In the genomic region with DNA sequence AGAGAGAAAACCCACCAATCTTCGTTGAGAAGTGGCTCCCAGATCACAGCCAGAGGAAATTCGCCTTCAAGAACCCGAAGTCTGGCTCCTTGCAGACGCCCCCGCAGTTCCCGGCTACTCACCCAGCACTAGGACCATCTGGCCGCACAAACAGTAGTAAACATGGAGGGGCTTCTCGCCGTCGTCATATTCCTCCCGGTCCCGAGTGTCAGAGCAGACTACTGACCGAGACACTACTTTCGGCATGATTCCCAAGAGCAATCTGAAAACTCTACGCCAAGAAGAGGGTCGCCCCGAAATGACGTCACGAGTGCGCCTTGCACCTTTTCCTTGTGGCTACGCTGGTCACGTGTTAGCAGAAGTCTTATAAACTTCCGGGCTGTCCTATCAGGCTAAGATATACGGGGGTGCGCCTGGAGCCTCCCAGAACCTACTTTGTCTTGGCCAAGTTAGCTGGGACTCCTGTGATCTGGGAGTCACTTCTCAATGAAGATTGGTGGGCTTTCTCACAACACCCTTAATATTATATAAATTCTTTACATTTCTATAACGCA, we compare ENCODE assay signal across 8 cellular contexts. TPM values are rescaled to one million over a fixed set of nuclear protein-coding genes. Genes with fewer than 3 reads are reported as not detected.
DNase-seq lines count a peak whose midpoint lies in the region; ATAC-seq and TF ChIP-seq lines count a peak whose summit lies in the region.

A gene (minus strand): TSS at position 300 of the 554 bp plus-strand sequence. CDS start 54 bp downstream, at position 246.

- H3K4me1 Mint-ChIP-seq in CD4-positive, alpha-beta memory T cell = peaks cover 15 to 22% (median 19%) of the 10 kb centered on the region in 4 donors
- peaks cover 6 to 14% of the 10 kb centered on the region in 2 donors for H3K4me1 Mint-ChIP-seq in effector memory CD8-positive, alpha-beta T cell (ENCODE audit: low read depth in 2 of 2)

- no peaks in the 10 kb centered on the region for H3K9me3 ChIP-seq in CD4-positive, alpha-beta memory T cell (ENCODE audit: control insufficient read depth in 1 of 2, low read length in 2 of 2)

- H3K27ac Mint-ChIP-seq in CD4-positive, alpha-beta memory T cell = peak within 1 kb of the TSS; percentile 83 to 98 (median 93)
- peak within 1 kb of the TSS; percentile 89 to 90 for H3K27ac Mint-ChIP-seq in effector memory CD8-positive, alpha-beta T cell

- no peaks in the 10 kb centered on the region for H3K27me3 Mint-ChIP-seq in CD4-positive, alpha-beta memory T cell
- no peaks in the 10 kb centered on the region for H3K27me3 Mint-ChIP-seq in effector memory CD8-positive, alpha-beta T cell

- no peaks in the 10 kb centered on the region for H3K9me3 Mint-ChIP-seq in CD4-positive, alpha-beta memory T cell
- no peaks in the 10 kb centered on the region for H3K9me3 Mint-ChIP-seq in effector memory CD8-positive, alpha-beta T cell

- H3K36me3 Mint-ChIP-seq in CD4-positive, alpha-beta memory T cell = peaks cover 0 to 11% of the 10 kb centered on the region in 2 donors
- H3K36me3 Mint-ChIP-seq in effector memory CD8-positive, alpha-beta T cell (ENCODE audit: insufficient read depth) = peaks cover 16% of the 10 kb centered on the region

- ATAC-seq in effector memory CD8-positive, alpha-beta T cell (replicated peaks) = peak; percentile 99

- peak; percentile 80 to 91 (median 84) for DNase-seq in CD4-positive, alpha-beta memory T cell
- DNase-seq in GM20000 (ENCODE audit: low spot score) (peak; percentile 80), HT1080 (ENCODE audit: low read depth) (peak; percentile 87), NOMO-1 (lab: John Stamatoyannopoulos, UW; ENCODE audit: unreplicated experiment in 2 of 2) (peak; percentile 93 to 97), medulla oblongata (ENCODE audit: extremely low spot score) (peak; percentile 87)
- DNase-seq in activated CD8-positive, alpha-beta memory T cell treated with anti-CD3 and anti-CD28 coated beads for 24 hours = peak; percentile 89
- DNase-seq in effector memory CD8-positive, alpha-beta T cell = peak; percentile 79 to 82 (median 81)
- DNase-seq in stimulated activated CD4-positive, alpha-beta T cell treated with anti-CD3 and anti-CD28 coated beads, TNF-alpha, amount 100 ng/mL, for 48 hours (ENCODE audit: low read depth in 3 of 3) = peak; percentile 66 to 81 (median 78)

- peak within 1 kb of the TSS; percentile 74 for H3K27ac ChIP-seq in CD4-positive, alpha-beta memory T cell (ENCODE audit: low read depth, low read length)

- peak within 1 kb of the TSS; percentile 57 to 79 for H3K4me3 ChIP-seq in CD4-positive, alpha-beta memory T cell (ENCODE audit: low read length in 2 of 2)

- CTCF ChIA-PET in CD4-positive, alpha-beta memory T cell (lab: Charles Lee; ENCODE audit: partially characterized antibody) = interaction anchor here (1.4 kb wide), 1 partner anchor 128 kb away, joined by 3 read pairs; a partner anchor contains a TSS

- TF ChIP-seq CTCF in GM20000 (IDR thresholded peaks at IDR 0.05; ENCODE audit: extremely low read depth, missing control alignments) = no peak

- no peaks in the 10 kb centered on the region for H3K27me3 ChIP-seq in CD4-positive, alpha-beta memory T cell (ENCODE audit: insufficient read depth, low read length)

- intact Hi-C loops in CD4-positive, alpha-beta memory T cell (cut with micrococcal nuclease) = loop anchor here (1.0 kb wide), 2 partner anchors 9 to 191 kb away; a partner anchor contains a TSS

- no peaks in the 10 kb centered on the region for H3K36me3 ChIP-seq in CD4-positive, alpha-beta memory T cell (ENCODE audit: insufficient read depth, low read length)

- peaks cover 9% of the 10 kb centered on the region for H3K4me1 ChIP-seq in CD4-positive, alpha-beta memory T cell (ENCODE audit: insufficient read depth, low read length)

- peak within 1 kb of the TSS; percentile 94 to 96 (median 96) for H3K4me3 Mint-ChIP-seq in CD4-positive, alpha-beta memory T cell
- peak within 1 kb of the TSS; percentile 81 to 91 for H3K4me3 Mint-ChIP-seq in effector memory CD8-positive, alpha-beta T cell

- POLR2A ChIA-PET in CD4-positive, alpha-beta memory T cell (lab: Charles Lee; ENCODE audit: partially characterized antibody) = interaction anchor here (0.9 to 2.6 kb wide), 3 partner anchors 9 to 305 kb away, joined by 3 to 31 read pairs (median 4); a partner anchor contains a TSS

RNA-seq across cellular contexts. Expression of the gene that starts here (rescaled TPM):
- 10 to 100 TPM; 22.1 to 22.9 TPM for total RNA-seq in CD4-positive, alpha-beta memory T cell
- polyA plus RNA-seq in CD4-positive, alpha-beta memory T cell = 10 to 100 TPM in 1 of 2 donors, 1 to 10 TPM in 1; 6.3 to 16.5 TPM
- 45.4 and 50.0 TPM in 2 replicates for total RNA-seq in HT1080 (2014; rRNA removed; shearing (Covaris generic))
- 20.5 and 21.1 TPM in 2 replicates for polyA plus RNA-seq in HT1080 (2015; cell fraction: cytosol; rRNA removed)
- 20.7 and 22.2 TPM in 2 replicates for polyA plus RNA-seq in HT1080 (2015; cell fraction: nucleus; rRNA removed)

Comparison
In these comparisons a context has a peak if more than half of its experiments do, and no peak if none do; other contexts are left out.
1. Peak in every context shown above with its lines: DNase-seq, ATAC-seq, H3K4me3 ChIP-seq and H3K27ac ChIP-seq.